ENCODE assay signal across 9 cellular contexts in the genomic region with DNA sequence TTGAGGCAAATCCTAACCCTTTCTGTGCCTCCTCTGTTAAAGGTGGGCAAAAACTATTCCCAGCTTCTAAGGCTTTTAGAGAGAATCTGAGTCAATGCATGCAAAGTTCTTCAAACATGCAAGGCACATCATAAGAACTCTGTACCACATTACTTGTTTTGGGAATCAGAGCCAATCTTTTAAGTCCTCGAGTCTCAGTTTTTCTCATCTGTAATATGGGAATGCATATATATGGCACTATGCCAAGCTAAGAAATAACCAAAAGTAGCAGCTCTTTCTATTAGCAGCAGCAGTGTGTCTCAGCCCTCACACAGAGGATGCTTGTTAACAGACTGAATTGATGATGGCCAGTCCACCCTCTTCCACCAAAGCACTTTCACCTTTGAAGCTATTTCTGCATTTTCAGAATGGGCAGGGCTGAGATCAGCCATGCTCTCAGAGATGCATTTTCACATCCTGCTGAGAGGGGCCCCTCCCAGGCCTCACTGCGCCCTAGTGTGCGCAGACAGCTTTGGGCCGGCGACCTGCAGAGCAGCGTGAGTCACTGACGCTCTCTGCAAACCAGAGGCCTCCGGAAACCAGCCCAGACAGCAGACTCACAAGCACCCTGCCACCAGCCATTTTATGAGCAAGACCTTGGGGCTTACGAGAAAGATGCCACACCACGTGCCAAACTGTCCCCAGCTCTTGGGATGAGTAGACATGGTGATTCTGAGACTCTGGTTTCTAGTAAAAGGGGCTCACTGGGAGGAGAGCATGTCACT.
A peak's percentile ranks its signal among the peaks of the same experiment; 100 is the strongest.
DNase-seq lines count a peak whose midpoint lies in the region; ATAC-seq and TF ChIP-seq lines count a peak whose summit lies in the region.
"Had no signal": no experiment of that assay in that cellular context is flagged by ENCODE, and none has a peak within 500 bp of the region (broad histone marks: within the 10 kb centered on the region; RNA-seq: fewer than 3 reads in every experiment).

No MANE protein-coding gene starts in this region.

- peak; percentile 79 for ATAC-seq in GM18520 (IDR thresholded peaks at IDR 0.05; ENCODE audit: unreplicated experiment)
- ATAC-seq in HG02884 (IDR thresholded peaks at IDR 0.05; ENCODE audit: unreplicated experiment) = peak; percentile 80
- ATAC-seq in activated naive CD8-positive, alpha-beta T cell treated with anti-CD3 and anti-CD28 coated beads, Interleukin-2, amount 10 ng/mL, durations not matched to agents 7 days and 5 days (ENCODE audit: low read depth) = peak; percentile 66

- peak overlapping the region; percentile 28 for H3K4me2 ChIP-seq in SU-DHL-6 (ENCODE audit: low read depth, low read length, poor library complexity, severe bottlenecking)

- H3K4me3 Mint-ChIP-seq in activated naive CD8-positive, alpha-beta T cell treated with anti-CD3 and anti-CD28 coated beads, Interleukin-2, amount 10 ng/mL, durations not matched to agents 7 days and 5 days = peak overlapping the region; percentile 18

- H3K9me3 Mint-ChIP-seq in activated naive CD8-positive, alpha-beta T cell treated with anti-CD3 and anti-CD28 coated beads, Interleukin-2, amount 10 ng/mL, durations not matched to agents 7 days and 5 days = no peaks in the 10 kb centered on the region

- H3K27ac ChIP-seq in SU-DHL-6 (ENCODE audit: low read depth, low read length) = peak overlapping the region; percentile 85
- H3K27ac ChIP-seq: HL-60 had no signal

- H3F3A ChIP-seq in SU-DHL-6 (ENCODE audit: insufficient read depth) = peaks cover 14% of the 10 kb centered on the region; the same call in 1 of the 2 replicates

- POLR2A ChIA-PET in activated naive CD8-positive, alpha-beta T cell treated with anti-CD3 and anti-CD28 coated beads, Interleukin-2, amount 10 ng/mL, durations not matched to agents 7 days and 5 days (lab: Charles Lee) = interaction anchor here (0.6 to 1.8 kb wide), 9 partner anchors 10 to 190 kb away, joined by 3 to 8 read pairs (median 5); no protein-coding TSS in a partner anchor

- no peaks in the 10 kb centered on the region for H3K79me2 ChIP-seq in SU-DHL-6 (ENCODE audit: insufficient read depth, low read length)

- no peak for TF ChIP-seq CTCF in SU-DHL-6 (IDR thresholded peaks at IDR 0.05; ENCODE audit: insufficient read depth, low read length, poor library complexity, severe bottlenecking)

- H3K4me3 ChIP-seq in SU-DHL-6 (ENCODE audit: insufficient read depth, low read length, poor library complexity, severe bottlenecking) = no peak overlapping the region

- H3K9ac ChIP-seq in SU-DHL-6 (ENCODE audit: low read length) = peak overlapping the region; percentile 33

- peak; percentile 62 for DNase-seq in activated naive CD8-positive, alpha-beta T cell treated with anti-CD3 and anti-CD28 coated beads, Interleukin-2, amount 10 ng/mL, durations not matched to agents 7 days and 5 days
- peak; percentile 81 to 84 for DNase-seq in stimulated activated CD4-positive, alpha-beta T cell treated with anti-CD3 and anti-CD28 coated beads, Interleukin-15, amount 100 ng/mL, for 48 hours (ENCODE audit: low read depth in 2 of 2)
- DNase-seq in DMS53 (lab: John Stamatoyannopoulos, UW) (no peak), AG08396 (ENCODE audit: low spot score) (no peak), NCI-H2171 (lab: John Stamatoyannopoulos, UW) (no peak)

- no peaks in the 10 kb centered on the region for H3K27me3 ChIP-seq in SU-DHL-6 (ENCODE audit: low read length)

- no peaks in the 10 kb centered on the region for H3K9me3 ChIP-seq in SU-DHL-6 (ENCODE audit: insufficient read depth, low read length)

- no peaks in the 10 kb centered on the region for H3K27me3 Mint-ChIP-seq in activated naive CD8-positive, alpha-beta T cell treated with anti-CD3 and anti-CD28 coated beads, Interleukin-2, amount 10 ng/mL, durations not matched to agents 7 days and 5 days

- H3K27ac Mint-ChIP-seq in activated naive CD8-positive, alpha-beta T cell treated with anti-CD3 and anti-CD28 coated beads, Interleukin-2, amount 10 ng/mL, durations not matched to agents 7 days and 5 days = peak overlapping the region; percentile 96

- no peaks in the 10 kb centered on the region for H4K20me1 ChIP-seq in SU-DHL-6 (ENCODE audit: low read depth, low read length)

- peak overlapping the region; percentile 1 for H2AFZ ChIP-seq in SU-DHL-6 (ENCODE audit: low read depth, low read length, severe bottlenecking)

- no peaks in the 10 kb centered on the region for H3K36me3 ChIP-seq in SU-DHL-6 (ENCODE audit: low read length)

- peaks cover 67% of the 10 kb centered on the region for H3K4me1 Mint-ChIP-seq in activated naive CD8-positive, alpha-beta T cell treated with anti-CD3 and anti-CD28 coated beads, Interleukin-2, amount 10 ng/mL, durations not matched to agents 7 days and 5 days

- H3K36me3 Mint-ChIP-seq in activated naive CD8-positive, alpha-beta T cell treated with anti-CD3 and anti-CD28 coated beads, Interleukin-2, amount 10 ng/mL, durations not matched to agents 7 days and 5 days = peaks cover 68% of the 10 kb centered on the region

- H3K9me2 ChIP-seq in SU-DHL-6 (replicated peaks; ENCODE audit: insufficient read depth, low read length) = no peaks in the 10 kb centered on the region

Comparison
In these comparisons a context has a peak if more than half of its experiments do, and no peak if none do; other contexts are left out.
1. DNase-seq: peak in activated naive CD8-positive, alpha-beta T cell treated with anti-CD3 and anti-CD28 coated beads, Interleukin-2, amount 10 ng/mL, durations not matched to agents 7 days and 5 days (single experiment) and stimulated activated CD4-positive, alpha-beta T cell treated with anti-CD3 and anti-CD28 coated beads, Interleukin-15, amount 100 ng/mL, for 48 hours (2 of 2); none in DMS53 (single experiment), AG08396 (single experiment) and NCI-H2171 (single experiment).
2. Peak in every context shown above with its lines, with median percentiles within 50 percentile points of each other: ATAC-seq.